ENCODE assay signal across 8 cellular contexts in the genomic region with DNA sequence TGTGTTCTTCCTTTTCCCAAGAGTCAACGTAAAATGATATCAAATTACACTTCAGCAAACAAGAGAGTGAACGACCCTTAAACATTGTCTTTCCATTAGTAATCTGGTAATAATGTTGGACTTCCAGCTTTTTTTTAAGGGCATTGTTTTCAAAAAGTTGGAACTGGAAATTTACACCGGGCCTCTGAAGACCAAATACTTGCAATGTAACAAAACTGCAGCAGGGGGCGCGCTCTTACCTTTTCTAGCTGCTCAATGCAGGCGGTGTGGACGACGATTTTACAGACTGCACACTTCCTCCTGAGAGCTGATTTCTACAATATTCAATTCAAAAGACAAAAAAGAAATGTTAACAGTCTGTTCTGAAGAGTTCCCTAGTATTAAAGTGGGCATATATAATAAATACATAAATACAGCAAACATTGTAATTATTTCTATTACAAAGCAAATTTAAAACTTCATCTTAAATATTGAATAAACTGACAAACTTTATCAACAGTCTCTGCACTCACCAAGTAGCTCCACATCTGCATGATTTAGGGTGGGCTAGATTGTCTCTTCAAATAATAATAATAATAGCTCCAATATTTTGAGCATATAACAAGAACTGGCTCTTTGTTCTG.
A peak's percentile ranks its signal among the peaks of the same experiment; 100 is the strongest.
DNase-seq lines count a peak whose midpoint lies in the region; ATAC-seq and TF ChIP-seq lines count a peak whose summit lies in the region.

No MANE protein-coding gene starts in this region.

- peak; percentile 40 for DNase-seq in GM12864 (ENCODE audit: low read depth)
- peak; percentile 67 for DNase-seq in NCI-H1417 treated with DMSO at 0.1 percent for 48 hours (lab: John Stamatoyannopoulos, UW)
- DNase-seq in T follicular helper cell (ENCODE audit: low read depth): peak; percentile 16
- DNase-seq in ascending aorta (ENCODE audit: low spot score in 2 of 2): peak in 1 of 2 donors; percentile 90
- peak; percentile 59 for DNase-seq in hepatic stellate cell (ENCODE audit: low spot score)
- DNase-seq in gastrocnemius medialis: peak; percentile 26 to 49

- H3K4me1 ChIP-seq in ascending aorta (peaks cover 5 to 9% of the 10 kb centered on the region in 2 donors), gastrocnemius medialis (peaks cover 0 to 8% of the 10 kb centered on the region in 2 donors)

- H3K27me3 ChIP-seq in ascending aorta (no peaks in the 10 kb centered on the region), gastrocnemius medialis (no peaks in the 10 kb centered on the region)

- TF ChIP-seq CTCF in GM12864 (IDR thresholded peaks at IDR 0.05; ENCODE audit: low read depth, low read length, missing control alignments) (peak; percentile 71), ascending aorta (IDR thresholded peaks at IDR 0.05) (peak; percentile 57 to 89 (median 88)), gastrocnemius medialis (IDR thresholded peaks at IDR 0.05 in 4 of 5, conservative IDR thresholded peaks at IDR 0.05 in 1 of 5) (peak; percentile 44 to 74 (median 53))

- in situ Hi-C loops in gastrocnemius medialis (cut with MboI; ENCODE audit: low sequenced_read_pairs in 4 of 4): loop anchor here (5.0 to 25.0 kb wide), 3 partner anchors 241 to 358 kb away; partner anchors contain the start of gene CREB3L2 (in 2 of the 4)

- H3K36me3 ChIP-seq in ascending aorta (no peaks in the 10 kb centered on the region), gastrocnemius medialis (no peaks in the 10 kb centered on the region)

- intact Hi-C loops in ascending aorta (cut with DNase I): loop anchor here (1.0 to 5.0 kb wide), 5 partner anchors 116 to 352 kb away; partner anchors contain the start of gene DGKI
- intact Hi-C loops in gastrocnemius medialis (cut with DNase I; ENCODE audit: low total_unique reads): loop anchor here (1.0 to 5.0 kb wide), 2 partner anchors 243 to 356 kb away; no protein-coding TSS in a partner anchor

- no peaks in the 10 kb centered on the region for H3K9me3 ChIP-seq in ascending aorta
- no peaks in the 10 kb centered on the region for H3K9me3 ChIP-seq in gastrocnemius medialis

- H3K4me3 ChIP-seq in GM12864 (ENCODE audit: low read depth, low read length): no peak overlapping the region
- no peak overlapping the region for H3K4me3 ChIP-seq in ascending aorta
- no peak overlapping the region for H3K4me3 ChIP-seq in gastrocnemius medialis

- TF ChIP-seq POLR2A in gastrocnemius medialis (IDR thresholded peaks at IDR 0.05): no peak

- H3K27ac ChIP-seq in ascending aorta (peak overlapping the region; percentile 47 to 60), gastrocnemius medialis (no peak overlapping the region)

- ATAC-seq in HG02678 (IDR thresholded peaks at IDR 0.05; ENCODE audit: unreplicated experiment) (peak; percentile 83), gastrocnemius medialis (peak; percentile 66 to 70), HG02970 (IDR thresholded peaks at IDR 0.05; ENCODE audit: low FRiP score, unreplicated experiment) (no peak)

Comparison
In these comparisons a context has a peak if more than half of its experiments do, and no peak if none do; other contexts are left out.
1. H3K27ac ChIP-seq: peak in ascending aorta (2 of 2); none in gastrocnemius medialis (0 of 4).
2. Peak in every context shown above with its lines, with median percentiles within 50 percentile points of each other: CTCF ChIP-seq.